ENCODE assay signal across 20 cellular contexts in genomic region chr4:113701156-113701555, GRCh38.
DNase-seq lines count a peak whose midpoint lies in the region; ATAC-seq and TF ChIP-seq lines count a peak whose summit lies in the region.
"Had no signal": no experiment of that assay in that cellular context is flagged by ENCODE, and none has a peak within 500 bp of the region (broad histone marks: within the 10 kb centered on the region; RNA-seq: fewer than 3 reads in every experiment).

No MANE protein-coding gene starts in this region.

- ATAC-seq in psoas muscle (no peak), GM21367 (IDR thresholded peaks at IDR 0.05; ENCODE audit: unreplicated experiment) (no peak)
- ATAC-seq: PC-3 had no signal

- WGBS in psoas muscle, 3 donors = 49 to 85% (median 53%) methylated on average over 1 of the region's 1 CpG

- H3K27me3 Mint-ChIP-seq in activated naive CD4-positive, alpha-beta T cell treated with anti-CD3 and anti-CD28 coated beads, Interleukin-2, amount 50 U/mL, for 24 hours = no peaks in the 10 kb centered on the region
- no peaks in the 10 kb centered on the region for H3K27me3 Mint-ChIP-seq in activated naive CD4-positive, alpha-beta T cell treated with anti-CD3 and anti-CD28 coated beads for 36 hours (ENCODE audit: low read depth)
- no peaks in the 10 kb centered on the region for H3K27me3 Mint-ChIP-seq in HFFc6 (ENCODE audit: insufficient read depth)
- H3K27me3 Mint-ChIP-seq: IgD-negative memory B cell had no signal

- no peak overlapping the region for H3K4me3 ChIP-seq in fibroblast of lung (replicated peaks in 1 of 4; ENCODE audit: control extremely low read depth in 1 of 4, insufficient read depth in 1 of 4, low read depth in 3 of 4, low read length in 4 of 4)
- no peak overlapping the region for H3K4me3 ChIP-seq in psoas muscle
- H3K4me3 ChIP-seq: MG63 had no signal

- TF ChIP-seq CTCF in HFFc6 (IDR thresholded peaks at IDR 0.05) = no peak
- TF ChIP-seq CTCF in fibroblast of lung (conservative IDR thresholded peaks at IDR 0.05 in 1 of 2, IDR thresholded peaks at IDR 0.05 in 1 of 2; ENCODE audit: low read depth in 1 of 2, low read length in 2 of 2) = no peak
- no peak for TF ChIP-seq CTCF in psoas muscle (IDR thresholded peaks at IDR 0.05)
- TF ChIP-seq CTCF in GM20000 (IDR thresholded peaks at IDR 0.05; ENCODE audit: extremely low read depth, missing control alignments) = no peak

- H3K36me3 Mint-ChIP-seq in activated naive CD4-positive, alpha-beta T cell treated with anti-CD3 and anti-CD28 coated beads, Interleukin-2, amount 50 U/mL, for 24 hours = peaks cover 24% of the 10 kb centered on the region
- peaks cover 3% of the 10 kb centered on the region for H3K36me3 Mint-ChIP-seq in activated naive CD4-positive, alpha-beta T cell treated with anti-CD3 and anti-CD28 coated beads for 36 hours (ENCODE audit: low read depth)
- peaks cover 16% of the 10 kb centered on the region for H3K36me3 Mint-ChIP-seq in HFFc6 (ENCODE audit: low read depth)

- H3K36me3 ChIP-seq in fibroblast of lung (ENCODE audit: control insufficient read depth, insufficient read depth, low read length) (no peaks in the 10 kb centered on the region), psoas muscle (ENCODE audit: insufficient read depth in 1 of 2, low read depth in 1 of 2) (no peaks in the 10 kb centered on the region)
- H3K36me3 ChIP-seq: MG63 had no signal

- no peak overlapping the region for H2AFZ ChIP-seq in fibroblast of lung (ENCODE audit: low read length)

- H3K9me3 ChIP-seq in fibroblast of lung (ENCODE audit: control insufficient read depth, insufficient read depth, low read depth, low read length) = no peaks in the 10 kb centered on the region
- no peaks in the 10 kb centered on the region for H3K9me3 ChIP-seq in psoas muscle
- H3K9me3 ChIP-seq: MG63 had no signal

- peaks cover 8% of the 10 kb centered on the region for H3K9me3 Mint-ChIP-seq in activated naive CD4-positive, alpha-beta T cell treated with anti-CD3 and anti-CD28 coated beads, Interleukin-2, amount 50 U/mL, for 24 hours
- H3K9me3 Mint-ChIP-seq in activated naive CD4-positive, alpha-beta T cell treated with anti-CD3 and anti-CD28 coated beads for 36 hours = no peaks in the 10 kb centered on the region
- H3K9me3 Mint-ChIP-seq in HFFc6 = no peaks in the 10 kb centered on the region
- H3K9me3 Mint-ChIP-seq: IgD-negative memory B cell had no signal

- H3K27me3 ChIP-seq in fibroblast of lung (ENCODE audit: control insufficient read depth, insufficient read depth, low read length) = no peaks in the 10 kb centered on the region
- H3K27me3 ChIP-seq in psoas muscle (ENCODE audit: insufficient read depth in 3 of 3, low read length in 2 of 3) = no peaks in the 10 kb centered on the region
- H3K27me3 ChIP-seq: MG63 had no signal

- H3K79me2 ChIP-seq in fibroblast of lung (ENCODE audit: control insufficient read depth, insufficient read depth, low read length) = peaks cover 68% of the 10 kb centered on the region

- H3K4me1 ChIP-seq in fibroblast of lung (ENCODE audit: control insufficient read depth, extremely low read depth, insufficient read depth, low read length) = peaks cover 9% of the 10 kb centered on the region
- peaks cover 50% of the 10 kb centered on the region for H3K4me1 ChIP-seq in psoas muscle

- peak overlapping the region; percentile 74 for H3K27ac Mint-ChIP-seq in activated naive CD4-positive, alpha-beta T cell treated with anti-CD3 and anti-CD28 coated beads, Interleukin-2, amount 50 U/mL, for 24 hours
- H3K27ac Mint-ChIP-seq in activated naive CD4-positive, alpha-beta T cell treated with anti-CD3 and anti-CD28 coated beads for 36 hours = no peak overlapping the region
- peak overlapping the region; percentile 31 for H3K27ac Mint-ChIP-seq in HFFc6
- H3K27ac Mint-ChIP-seq: IgD-negative memory B cell had no signal

- CTCF ChIA-PET in activated naive CD4-positive, alpha-beta T cell treated with anti-CD3 and anti-CD28 coated beads for 36 hours (lab: Charles Lee) = interaction anchor here (0.6 to 2.2 kb wide), 4 partner anchors 10 to 370 kb away, joined by 3 to 6 read pairs (median 3); no protein-coding TSS in a partner anchor

- DNase-seq in activated naive CD4-positive, alpha-beta T cell treated with anti-CD3 and anti-CD28 coated beads for 36 hours = no peak
- DNase-seq in HFFc6 = no peak
- peak in 1 of 2 donors; percentile 25 for DNase-seq in fibroblast of lung (ENCODE audit: low read depth in 2 of 2)
- no peak for DNase-seq in psoas muscle
- no peak for DNase-seq in NCI-H345 (lab: John Stamatoyannopoulos, UW)
- DNase-seq in GM20000 (ENCODE audit: low spot score) = no peak
- DNase-seq: C1 segment of cervical spinal cord, H7, Karpas-422, MG63, NCI-H1048, NCI-H1436 treated with DMSO at 0.1 percent for 48 hours, NCI-H2081 treated with DMSO at 0.1 percent for 48 hours, PC-3, SIG-M5 had no signal

- H3K4me2 ChIP-seq in fibroblast of lung (ENCODE audit: extremely low read depth, insufficient read depth, low read length) = peak overlapping the region; percentile 16

- no peak overlapping the region for H3K4me3 Mint-ChIP-seq in activated naive CD4-positive, alpha-beta T cell treated with anti-CD3 and anti-CD28 coated beads, Interleukin-2, amount 50 U/mL, for 24 hours
- no peak overlapping the region for H3K4me3 Mint-ChIP-seq in activated naive CD4-positive, alpha-beta T cell treated with anti-CD3 and anti-CD28 coated beads for 36 hours
- H3K4me3 Mint-ChIP-seq in HFFc6 = 0 out of 2 replicates have a peak overlapping the region, but pooled peaks have one; percentile 7

- H3K27ac ChIP-seq in fibroblast of lung (ENCODE audit: insufficient read depth, low read length) (peak overlapping the region; percentile 13), psoas muscle (peak overlapping the region; percentile 80)
- H3K27ac ChIP-seq: HL-60, RWPE1 had no signal

- intact Hi-C loops in activated naive CD4-positive, alpha-beta T cell treated with anti-CD3 and anti-CD28 coated beads for 36 hours (cut with micrococcal nuclease) = no loop called here
- intact Hi-C loops in psoas muscle (cut with DNase I) = no loop called here

- no peak overlapping the region for H3K9ac ChIP-seq in fibroblast of lung (ENCODE audit: insufficient read depth, low read length)

- peaks cover 30% of the 10 kb centered on the region for H3K4me1 Mint-ChIP-seq in activated naive CD4-positive, alpha-beta T cell treated with anti-CD3 and anti-CD28 coated beads, Interleukin-2, amount 50 U/mL, for 24 hours
- H3K4me1 Mint-ChIP-seq in activated naive CD4-positive, alpha-beta T cell treated with anti-CD3 and anti-CD28 coated beads for 36 hours (ENCODE audit: low read depth) = peaks cover 49% of the 10 kb centered on the region
- peaks cover 52% of the 10 kb centered on the region for H3K4me1 Mint-ChIP-seq in HFFc6 (ENCODE audit: low read depth)

- H4K20me1 ChIP-seq in fibroblast of lung (ENCODE audit: control insufficient read depth, extremely low read depth, insufficient read depth, low read length) = no peaks in the 10 kb centered on the region
